Comparison of ENCODE assay signal across 8 cellular contexts in the genomic region with DNA sequence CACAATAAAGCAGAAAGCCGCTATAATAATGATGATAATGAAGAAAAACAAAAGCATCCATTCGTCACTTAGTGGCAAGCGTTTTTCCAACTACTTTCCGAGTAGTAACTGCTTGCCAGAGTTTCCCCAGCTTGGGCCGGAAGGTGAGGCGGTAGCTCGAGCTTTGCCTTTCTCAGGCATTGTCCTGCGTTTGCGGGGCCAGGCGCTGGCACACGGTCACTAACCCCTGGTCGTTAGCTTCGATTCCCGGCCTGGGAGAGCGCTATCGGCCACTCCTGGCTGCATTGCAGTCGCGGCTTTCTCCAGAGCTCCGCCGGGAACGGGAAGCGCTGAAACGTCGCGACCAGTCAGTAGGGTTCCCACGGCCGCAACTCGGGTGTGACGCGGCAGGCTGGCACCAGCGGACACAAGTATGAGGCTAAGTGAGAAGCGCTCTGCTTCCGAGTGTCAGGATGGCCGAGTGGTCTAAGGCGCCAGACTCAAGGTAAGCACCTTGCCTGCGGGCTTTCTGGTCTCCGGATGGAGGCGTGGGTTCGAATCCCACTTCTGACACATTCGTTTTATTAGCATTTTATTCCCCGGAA. TPM values are rescaled to one million over a fixed set of nuclear protein-coding genes. Genes with fewer than 3 reads are reported as not detected.
DNase-seq lines count a peak whose midpoint lies in the region; ATAC-seq and TF ChIP-seq lines count a peak whose summit lies in the region.

No MANE protein-coding gene starts in this region.

- H3K4me1 Mint-ChIP-seq in endothelial cell (ENCODE audit: unreplicated experiment): peaks cover 5% of the 10 kb centered on the region

- H3K36me3 Mint-ChIP-seq in endothelial cell (ENCODE audit: low read depth, unreplicated experiment): peaks cover 11% of the 10 kb centered on the region

- no peaks in the 10 kb centered on the region for H3K9me3 Mint-ChIP-seq in endothelial cell (ENCODE audit: unreplicated experiment)

- peaks cover 14% of the 10 kb centered on the region for H3K27me3 Mint-ChIP-seq in endothelial cell (ENCODE audit: unreplicated experiment)

- H3K4me3 Mint-ChIP-seq in endothelial cell (ENCODE audit: unreplicated experiment): peak overlapping the region; percentile 96

- DNase-seq in COLO829 (ENCODE audit: low spot score) (peak; percentile 96), HUDEP-2 (lab: John Stamatoyannopoulos, UW; ENCODE audit: unreplicated experiment in 76 of 76) (peak; percentile 51 to 99 (median 95)), NOMO-1 treated with dmso at 0.1 percent for 144 hours (lab: John Stamatoyannopoulos, UW; ENCODE audit: unreplicated experiment) (peak; percentile 90), endothelial cell (ENCODE audit: low spot score) (peak; percentile 99), midbrain (lab: John Stamatoyannopoulos, UW) (peak; percentile 96)
- peak; percentile 88 for DNase-seq in activated CD8-positive, alpha-beta memory T cell treated with anti-CD3 and anti-CD28 coated beads, Interleukin-2, amount 50 U/mL, for 24 hours (ENCODE audit: extremely low read depth)
- peak; percentile 87 to 88 for DNase-seq in stimulated activated CD8-positive, alpha-beta memory T cell treated with anti-CD3 and anti-CD28 coated beads, Interleukin-15, amount 100 ng/mL, for 48 hours (ENCODE audit: low read depth in 2 of 2)

- TF ChIP-seq CTCF in endothelial cell (IDR thresholded peaks at IDR 0.05; ENCODE audit: unreplicated experiment): no peak

- ATAC-seq in GM21390 (IDR thresholded peaks at IDR 0.05; ENCODE audit: unreplicated experiment): peak; percentile 79

- peak overlapping the region; percentile 97 for H3K27ac Mint-ChIP-seq in endothelial cell (ENCODE audit: unreplicated experiment)

RNA-seq across cellular contexts. Expression of a gene that starts 14.6 kb away (rescaled TPM):
- total RNA-seq in endothelial cell (ENCODE audit: unreplicated experiment): 26.8 TPM

RNA-seq across cellular contexts. Expression of a gene that starts 32.5 kb away (rescaled TPM):
- 7.9 TPM for total RNA-seq in endothelial cell (ENCODE audit: unreplicated experiment)

RNA-seq across cellular contexts. Expression of a gene that starts 35.5 kb away (rescaled TPM):
- 29.8 TPM for total RNA-seq in endothelial cell (ENCODE audit: unreplicated experiment)

RNA-seq across cellular contexts. Expression of a gene that starts 47.8 kb away (rescaled TPM):
- total RNA-seq in endothelial cell (ENCODE audit: unreplicated experiment): 30.7 TPM

Comparison
In these comparisons a context has a peak if more than half of its experiments do, and no peak if none do; other contexts are left out.
1. Peak in every context shown above with its lines: DNase-seq and ATAC-seq.